ENCODE assay signal across 20 cellular contexts in the genomic region with DNA sequence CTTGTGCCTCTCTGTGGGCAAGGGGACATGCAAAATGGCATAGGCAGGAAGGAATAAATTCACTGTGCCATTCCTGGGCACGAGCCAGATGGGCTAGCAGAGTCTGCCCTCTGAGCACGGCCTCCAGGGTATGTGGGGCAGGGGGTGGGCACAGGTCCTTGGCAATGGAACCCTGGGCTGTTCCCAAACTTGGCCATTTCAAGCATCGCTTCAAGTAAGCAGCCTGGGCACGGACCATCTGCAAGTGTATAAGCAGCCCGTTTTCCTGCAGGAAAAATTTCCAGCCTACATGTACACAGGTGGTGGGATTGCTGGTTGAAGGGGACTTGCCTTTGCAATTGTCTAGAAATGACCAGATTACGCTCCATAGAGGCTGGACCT. TPM values are rescaled to one million over a fixed set of nuclear protein-coding genes. Genes with fewer than 3 reads are reported as not detected.
DNase-seq lines count a peak whose midpoint lies in the region; ATAC-seq and TF ChIP-seq lines count a peak whose summit lies in the region.
"Had no signal": no experiment of that assay in that cellular context is flagged by ENCODE, and none has a peak within 500 bp of the region (broad histone marks: within the 10 kb centered on the region; RNA-seq: fewer than 3 reads in every experiment).

No MANE protein-coding gene starts in this region.

- H3K27me3 Mint-ChIP-seq in nephron (ENCODE audit: low read depth) (peaks cover 12% of the 10 kb centered on the region), type B pancreatic cell (no peaks in the 10 kb centered on the region)
- H3K27me3 Mint-ChIP-seq: activated CD4-positive, alpha-beta memory T cell treated with anti-CD3 and anti-CD28 coated beads for 36 hours; activated naive CD4-positive, alpha-beta T cell treated with anti-CD3 and anti-CD28 coated beads, Interleukin-2, amount 50 U/mL, for 24 hours; activated T-cell treated with anti-CD3 and anti-CD28 coated beads, Interleukin-2, amount 50 U/mL, for 24 hours; CD4-positive, alpha-beta memory T cell; naive thymus-derived CD4-positive, alpha-beta T cell had no signal

- peaks cover 6 to 83% (median 59%) of the 10 kb centered on the region in 12 donors for H3K4me1 ChIP-seq in heart left ventricle
- peaks cover 0 to 76% of the 10 kb centered on the region in 2 donors for H3K4me1 ChIP-seq in right atrium auricular region

- no peak for TF ChIP-seq POLR2A in heart left ventricle (IDR thresholded peaks at IDR 0.05)

- peaks cover 70% of the 10 kb centered on the region for H3K4me1 Mint-ChIP-seq in nephron
- H3K4me1 Mint-ChIP-seq in type B pancreatic cell (ENCODE audit: unreplicated experiment): peaks cover 70% of the 10 kb centered on the region

- POLR2A ChIA-PET in HEK293T (lab: Yijun Ruan, JAX): no interaction called here

- H3K27ac Mint-ChIP-seq in nephron (peak overlapping the region; percentile 96 to 97 (median 97)), type B pancreatic cell (peak overlapping the region; percentile 88)
- H3K27ac Mint-ChIP-seq: activated CD4-positive, alpha-beta memory T cell treated with anti-CD3 and anti-CD28 coated beads for 36 hours; activated naive CD4-positive, alpha-beta T cell treated with anti-CD3 and anti-CD28 coated beads, Interleukin-2, amount 50 U/mL, for 24 hours; activated T-cell treated with anti-CD3 and anti-CD28 coated beads, Interleukin-2, amount 50 U/mL, for 24 hours; CD4-positive, alpha-beta memory T cell; IgD-negative memory B cell; naive thymus-derived CD4-positive, alpha-beta T cell had no signal

- no peak for DNase-seq in heart left ventricle
- DNase-seq in right atrium auricular region (ENCODE audit: low spot score): no peak
- peak in 1 of 61 donors; percentile 72 for DNase-seq in caudate nucleus (lab: John Stamatoyannopoulos, UW)
- DNase-seq in type B pancreatic cell (ENCODE audit: extremely low spot score, unreplicated experiment): no peak
- DNase-seq in foreskin melanocyte: no peak
- DNase-seq in H4 (ENCODE audit: low spot score): no peak
- no peak for DNase-seq in HEK293T (ENCODE audit: extremely low spot score)
- DNase-seq: activated CD4-positive, alpha-beta memory T cell treated with anti-CD3 and anti-CD28 coated beads for 36 hours; activated T-cell treated with anti-CD3 and anti-CD28 coated beads, Interleukin-2, amount 50 U/mL, for 24 hours; CD4-positive, alpha-beta memory T cell; DND-41; GOT3; MV-4-11; naive thymus-derived CD4-positive, alpha-beta T cell; stimulated activated CD4-positive, alpha-beta T cell treated with anti-CD3 and anti-CD28 coated beads, Interleukin-12 subunit alpha, Interleukin-12 subunit beta, amount 100 ng/mL, for 4 hours; T-helper 1 cell had no signal

- H3K4me3 ChIP-seq in heart left ventricle: no peak overlapping the region
- H3K4me3 ChIP-seq in right atrium auricular region: no peak overlapping the region
- H3K4me3 ChIP-seq: upper lobe of left lung had no signal

- H3K4me3 Mint-ChIP-seq in nephron (peak overlapping the region; percentile 47 to 63 (median 61)), type B pancreatic cell (peak overlapping the region; percentile 73)
- H3K4me3 Mint-ChIP-seq: activated CD4-positive, alpha-beta memory T cell treated with anti-CD3 and anti-CD28 coated beads for 36 hours; activated naive CD4-positive, alpha-beta T cell treated with anti-CD3 and anti-CD28 coated beads, Interleukin-2, amount 50 U/mL, for 24 hours; activated T-cell treated with anti-CD3 and anti-CD28 coated beads, Interleukin-2, amount 50 U/mL, for 24 hours; CD4-positive, alpha-beta memory T cell; IgD-negative memory B cell; naive thymus-derived CD4-positive, alpha-beta T cell had no signal

- intact Hi-C loops in heart left ventricle (cut with DNase I): loop anchor here in 6 of 10 donors (2.0 to 5.0 kb wide), 5 partner anchors 35 to 65 kb away; a partner anchor contains a TSS

- H3K36me3 Mint-ChIP-seq in nephron (ENCODE audit: low read depth) (no peaks in the 10 kb centered on the region), type B pancreatic cell (peaks cover 4% of the 10 kb centered on the region)
- H3K36me3 Mint-ChIP-seq: activated CD4-positive, alpha-beta memory T cell treated with anti-CD3 and anti-CD28 coated beads for 36 hours; activated naive CD4-positive, alpha-beta T cell treated with anti-CD3 and anti-CD28 coated beads, Interleukin-2, amount 50 U/mL, for 24 hours; IgD-negative memory B cell had no signal

- ATAC-seq in heart left ventricle: no peak

- H3K27me3 ChIP-seq in heart left ventricle: no peaks in the 10 kb centered on the region
- H3K27me3 ChIP-seq in right atrium auricular region: no peaks in the 10 kb centered on the region
- H3K27me3 ChIP-seq: upper lobe of left lung had no signal

- no peaks in the 10 kb centered on the region for H3K9me3 ChIP-seq in heart left ventricle
- no peaks in the 10 kb centered on the region for H3K9me3 ChIP-seq in right atrium auricular region
- H3K9me3 ChIP-seq: upper lobe of left lung had no signal

- TF ChIP-seq CTCF in heart left ventricle (IDR thresholded peaks at IDR 0.05) (no peak), right atrium auricular region (IDR thresholded peaks at IDR 0.05) (no peak), nephron (IDR thresholded peaks at IDR 0.05; ENCODE audit: unreplicated experiment in 3 of 3) (no peak), type B pancreatic cell (conservative IDR thresholded peaks at IDR 0.05) (no peak)

- H3K9me3 Mint-ChIP-seq in nephron: no peaks in the 10 kb centered on the region
- no peaks in the 10 kb centered on the region for H3K9me3 Mint-ChIP-seq in type B pancreatic cell
- H3K9me3 Mint-ChIP-seq: activated naive CD4-positive, alpha-beta T cell treated with anti-CD3 and anti-CD28 coated beads, Interleukin-2, amount 50 U/mL, for 24 hours; activated T-cell treated with anti-CD3 and anti-CD28 coated beads, Interleukin-2, amount 50 U/mL, for 24 hours; CD4-positive, alpha-beta memory T cell had no signal

- H3K36me3 ChIP-seq in heart left ventricle (no peaks in the 10 kb centered on the region), right atrium auricular region (no peaks in the 10 kb centered on the region)
- H3K36me3 ChIP-seq: upper lobe of left lung had no signal

- CTCF ChIA-PET in HEK293T (lab: Yijun Ruan, JAX): no interaction called here

- WGBS in heart left ventricle, 4 donors: 69 to 84% (median 80%) methylated on average over 6 of the region's 6 CpGs

- H3K27ac ChIP-seq in heart left ventricle (peak overlapping the region in 10 of 12 donors; percentile 20 to 86 (median 70)), right atrium auricular region (peak overlapping the region in 1 of 2 donors; percentile 69), caudate nucleus (ENCODE audit: low read depth, low read length) (peak overlapping the region; percentile 26)

TF ChIP-seq in HEK293T, 16 proteins besides CTCF, POLR2A, EP300 and RAD21:
- no peak for TF ChIP-seq SUZ12 (IDR thresholded peaks at IDR 0.05)
- no peak for TF ChIP-seq LEF1 (IDR thresholded peaks at IDR 0.05; ENCODE audit: borderline replicate concordance)
- TF ChIP-seq HDGF (IDR thresholded peaks at IDR 0.05; ENCODE audit: borderline replicate concordance): no peak
- no peak for TF ChIP-seq L3MBTL2 (conservative IDR thresholded peaks at IDR 0.05)
- TF ChIP-seq TARDBP (IDR thresholded peaks at IDR 0.05): no peak
- no peak for TF ChIP-seq FOXA1 (IDR thresholded peaks at IDR 0.05)
- TF ChIP-seq, protein P1, sequence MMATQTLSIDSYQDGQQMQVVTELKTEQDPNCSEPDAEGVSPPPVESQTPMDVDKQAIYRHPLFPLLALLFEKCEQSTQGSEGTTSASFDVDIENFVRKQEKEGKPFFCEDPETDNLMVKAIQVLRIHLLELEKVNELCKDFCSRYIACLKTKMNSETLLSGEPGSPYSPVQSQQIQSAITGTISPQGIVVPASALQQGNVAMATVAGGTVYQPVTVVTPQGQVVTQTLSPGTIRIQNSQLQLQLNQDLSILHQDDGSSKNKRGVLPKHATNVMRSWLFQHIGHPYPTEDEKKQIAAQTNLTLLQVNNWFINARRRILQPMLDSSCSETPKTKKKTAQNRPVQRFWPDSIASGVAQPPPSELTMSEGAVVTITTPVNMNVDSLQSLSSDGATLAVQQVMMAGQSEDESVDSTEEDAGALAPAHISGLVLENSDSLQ (IDR thresholded peaks at IDR 0.05): no peak
- TF ChIP-seq CTBP1 (IDR thresholded peaks at IDR 0.05; ENCODE audit: borderline replicate concordance): no peak

RNA-seq across cellular contexts. Expression of a gene that starts 40.3 kb away (rescaled TPM):
- total RNA-seq in heart left ventricle (10 to 100 TPM; 22.5 to 45.4 (median 29.2) TPM), right atrium auricular region (10 to 100 TPM; 17.1 to 17.7 TPM), type B pancreatic cell (ENCODE audit: low replicate concordance) (49.1 and 83.8 TPM in 2 replicates)
- polyA plus RNA-seq in heart left ventricle: 10 to 100 TPM; 29.7 to 43.5 TPM
- total RNA-seq in H4 (2014; rRNA removed; shearing (Covaris generic)): 5.7 and 5.8 TPM in 2 replicates
